ENCODE assay signal across 16 cellular contexts in the genomic region with DNA sequence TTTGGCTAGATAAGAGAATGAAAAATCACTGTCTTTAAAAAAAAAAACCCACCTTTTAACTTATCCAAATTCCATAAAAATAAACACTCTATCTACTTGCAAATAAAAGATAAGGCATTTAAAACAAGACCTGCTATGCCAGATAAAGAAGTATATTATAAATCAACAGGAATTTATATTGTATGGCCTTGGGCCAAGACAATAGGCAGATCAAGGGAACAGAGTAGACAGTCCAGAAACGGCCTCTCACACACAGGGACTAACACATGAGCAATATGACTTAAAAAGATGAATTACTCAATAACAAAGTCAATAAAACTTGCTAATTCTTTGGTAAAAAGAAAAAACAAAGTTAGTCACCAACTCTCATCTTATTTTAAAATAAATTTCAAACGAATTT. TPM values are rescaled to one million over a fixed set of nuclear protein-coding genes. Genes with fewer than 3 reads are reported as not detected.
DNase-seq lines count a peak whose midpoint lies in the region; ATAC-seq, FAIRE-seq and TF ChIP-seq lines count a peak whose summit lies in the region.
"Had no signal": no experiment of that assay in that cellular context is flagged by ENCODE, and none has a peak within 500 bp of the region (broad histone marks: within the 10 kb centered on the region; RNA-seq: fewer than 3 reads in every experiment).

No MANE protein-coding gene starts in this region.

- CTCF ChIA-PET in HEK293 (lab: Yijun Ruan, JAX) = interaction anchor here (1.4 kb wide), 1 partner anchor 8 kb away, joined by 5 read pairs; no protein-coding TSS in a partner anchor

- H3K27ac ChIP-seq in HEK293 (ENCODE audit: extremely low read depth, low read depth, low read length) (no peak overlapping the region), small intestine (ENCODE audit: low read depth in 1 of 2, low read length in 1 of 2) (no peak overlapping the region), esophagus muscularis mucosa (replicated peaks in 1 of 4) (no peak overlapping the region), left lung (no peak overlapping the region)

- TF ChIP-seq POLR2A in esophagus muscularis mucosa (IDR thresholded peaks at IDR 0.05; ENCODE audit: low read depth) = no peak

- no peak for FAIRE-seq in small intestine (lab: Jason Lieb, UNC)
- FAIRE-seq: GM12891, H1, HepG2, HTR-8/SVneo had no signal

- no peaks in the 10 kb centered on the region for H3K36me3 ChIP-seq in HEK293 (ENCODE audit: control insufficient read depth in 2 of 2, insufficient read depth in 1 of 2, low read length in 2 of 2)
- H3K36me3 ChIP-seq in adipocyte (ENCODE audit: control insufficient read depth, insufficient read depth, low read length, severe bottlenecking) = no peaks in the 10 kb centered on the region
- H3K36me3 ChIP-seq in small intestine (ENCODE audit: control insufficient read depth in 2 of 2, insufficient read depth in 2 of 2, low read length in 2 of 2) = no peaks in the 10 kb centered on the region
- H3K36me3 ChIP-seq in esophagus muscularis mucosa = no peaks in the 10 kb centered on the region
- H3K36me3 ChIP-seq in left lung = no peaks in the 10 kb centered on the region
- H3K36me3 ChIP-seq: HAP-1 had no signal

- POLR2A ChIA-PET in HEK293 (lab: Yijun Ruan, JAX) = no interaction called here

- no peak for TF ChIP-seq CTCF in HEK293 (tag by site-specific recombination; IDR thresholded peaks at IDR 0.05)
- TF ChIP-seq CTCF in fibroblast of the aortic adventitia (IDR thresholded peaks at IDR 0.05; ENCODE audit: insufficient read depth, low read length) = no peak
- no peak for TF ChIP-seq CTCF in esophagus muscularis mucosa (IDR thresholded peaks at IDR 0.05)
- no peak for TF ChIP-seq CTCF in left lung (IDR thresholded peaks at IDR 0.05)

- DNase-seq in adipocyte (ENCODE audit: low read depth) (no peak), fibroblast of the aortic adventitia (ENCODE audit: low read depth) (peak; percentile 18), small intestine (peak; percentile 34), esophagus muscularis mucosa (ENCODE audit: extremely low spot score) (no peak), left lung (no peak)
- DNase-seq: C1 segment of cervical spinal cord; CD4-positive, alpha-beta T cell; DMS79; HFFc6 had no signal

- ATAC-seq in HG02588 (IDR thresholded peaks at IDR 0.05; ENCODE audit: unreplicated experiment) (no peak), left lung (no peak)
- ATAC-seq: HepG2 had no signal

- H3K4me3 ChIP-seq in HEK293 (ENCODE audit: low read depth, low read length) (no peak overlapping the region), adipocyte (ENCODE audit: low read length) (no peak overlapping the region), fibroblast of the aortic adventitia (ENCODE audit: low read depth, low read length) (no peak overlapping the region), small intestine (ENCODE audit: low read depth in 1 of 2, low read length in 2 of 2) (no peak overlapping the region), esophagus muscularis mucosa (no peak overlapping the region), left lung (no peak overlapping the region)
- H3K4me3 ChIP-seq: HAP-1 had no signal

- peak overlapping the region; percentile 16 for H3K9ac ChIP-seq in adipocyte (ENCODE audit: low read length)

- intact Hi-C loops in esophagus muscularis mucosa (cut with DNase I) (no loop called here), left lung (cut with DNase I) (no loop called here)

- TF ChIP-seq EP300 in esophagus muscularis mucosa (IDR thresholded peaks at IDR 0.05) = no peak

- no peaks in the 10 kb centered on the region for H3K27me3 ChIP-seq in adipocyte (replicated peaks; ENCODE audit: control insufficient read depth, insufficient read depth, low read length)
- no peaks in the 10 kb centered on the region for H3K27me3 ChIP-seq in small intestine (ENCODE audit: control insufficient read depth in 2 of 2, insufficient read depth in 2 of 2, low read length in 2 of 2)
- no peaks in the 10 kb centered on the region for H3K27me3 ChIP-seq in esophagus muscularis mucosa
- no peaks in the 10 kb centered on the region for H3K27me3 ChIP-seq in left lung

- WGBS in small intestine, 3 donors = 4 to 36% (median 13%) methylated on average over 2 of the region's 2 CpGs
- 49% methylated on average over 2 of the region's 2 CpGs for WGBS in esophagus muscularis mucosa

- no peaks in the 10 kb centered on the region for H3K9me3 ChIP-seq in HEK293 (ENCODE audit: control insufficient read depth, insufficient read depth, low read depth, low read length)
- peaks cover 3% of the 10 kb centered on the region for H3K9me3 ChIP-seq in adipocyte (ENCODE audit: control insufficient read depth, low read length)
- H3K9me3 ChIP-seq in small intestine (ENCODE audit: control insufficient read depth, low read depth) = no peaks in the 10 kb centered on the region
- no peaks in the 10 kb centered on the region for H3K9me3 ChIP-seq in esophagus muscularis mucosa
- H3K9me3 ChIP-seq in left lung = no peaks in the 10 kb centered on the region
- H3K9me3 ChIP-seq: HAP-1 had no signal

- H3K4me1 ChIP-seq in HEK293 (ENCODE audit: control insufficient read depth, insufficient read depth, low read length) (peaks cover 11% of the 10 kb centered on the region), adipocyte (ENCODE audit: control insufficient read depth, insufficient read depth, low read length) (peaks cover 56% of the 10 kb centered on the region), small intestine (ENCODE audit: control insufficient read depth in 2 of 2, insufficient read depth in 1 of 2, low read depth in 1 of 2, low read length in 1 of 2) (no peaks in the 10 kb centered on the region), esophagus muscularis mucosa (no peaks in the 10 kb centered on the region), left lung (no peaks in the 10 kb centered on the region)
- H3K4me1 ChIP-seq: HAP-1 had no signal

TF ChIP-seq in HEK293, 187 proteins besides CTCF, POLR2A, EP300 and RAD21:
- TF ChIP-seq, protein P1, sequence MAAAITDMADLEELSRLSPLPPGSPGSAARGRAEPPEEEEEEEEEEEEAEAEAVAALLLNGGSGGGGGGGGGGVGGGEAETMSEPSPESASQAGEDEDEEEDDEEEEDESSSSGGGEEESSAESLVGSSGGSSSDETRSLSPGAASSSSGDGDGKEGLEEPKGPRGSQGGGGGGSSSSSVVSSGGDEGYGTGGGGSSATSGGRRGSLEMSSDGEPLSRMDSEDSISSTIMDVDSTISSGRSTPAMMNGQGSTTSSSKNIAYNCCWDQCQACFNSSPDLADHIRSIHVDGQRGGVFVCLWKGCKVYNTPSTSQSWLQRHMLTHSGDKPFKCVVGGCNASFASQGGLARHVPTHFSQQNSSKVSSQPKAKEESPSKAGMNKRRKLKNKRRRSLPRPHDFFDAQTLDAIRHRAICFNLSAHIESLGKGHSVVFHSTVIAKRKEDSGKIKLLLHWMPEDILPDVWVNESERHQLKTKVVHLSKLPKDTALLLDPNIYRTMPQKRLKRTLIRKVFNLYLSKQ (tag by site-specific recombination; IDR thresholded peaks at IDR 0.05; ENCODE audit: borderline replicate concordance) = no peak
- TF ChIP-seq FEZF1 (tag by site-specific recombination; IDR thresholded peaks at IDR 0.05) = peak; percentile 17; the same call in 1 of the 2 replicates

RNA-seq across cellular contexts. Expression of a gene that starts 34.7 kb away (rescaled TPM):
- total RNA-seq in fibroblast of the aortic adventitia (ENCODE audit: low replicate concordance) (28.9 and 34.6 TPM in 2 replicates), esophagus muscularis mucosa (10 to 100 TPM; 27.6 to 31.6 (median 30.1) TPM), left lung (10 to 100 TPM; 22.3 to 24.1 TPM)
- 1 to 10 TPM; 5.9 to 7.8 (median 7.8) TPM for polyA plus RNA-seq in small intestine

Comparison
In these comparisons a context has a peak if more than half of its experiments do, and no peak if none do; other contexts are left out.
1. DNase-seq: peak in fibroblast of the aortic adventitia (single experiment) and small intestine (single experiment); none in adipocyte (single experiment), esophagus muscularis mucosa (single experiment) and left lung (0 of 2).